19 cellular contexts compared by ENCODE assay signal in genomic region chr14:103817595-103817994, GRCh38.
"Had no signal": no experiment of that assay in that cellular context is flagged by ENCODE, and none has a peak within 500 bp of the region (broad histone marks: within the 10 kb centered on the region; RNA-seq: fewer than 3 reads in every experiment).

No MANE protein-coding gene starts in this region.

- H3K4me3 Mint-ChIP-seq: activated CD4-positive, alpha-beta T cell treated with anti-CD3 and anti-CD28 coated beads, Interleukin-2, amount 10 ng/mL, durations not matched to agents 7 days and 5 days; activated CD8-positive, alpha-beta T cell treated with anti-CD3 and anti-CD28 coated beads, Interleukin-2, amount 10 ng/mL, durations not matched to agents 7 days and 5 days; activated naive CD4-positive, alpha-beta T cell treated with anti-CD3 and anti-CD28 coated beads, Interleukin-2, amount 10 ng/mL, durations not matched to agents 7 days and 5 days; activated T-cell treated with anti-CD3 and anti-CD28 coated beads, Interleukin-2, amount 50 U/mL, for 4 hours; neural crest cell had no signal

- H3K27me3 ChIP-seq: ascending aorta, gastroesophageal sphincter, tibial nerve, vagina had no signal

- H3K27ac Mint-ChIP-seq: activated CD4-positive, alpha-beta T cell treated with anti-CD3 and anti-CD28 coated beads, Interleukin-2, amount 10 ng/mL, durations not matched to agents 7 days and 5 days; activated CD8-positive, alpha-beta T cell treated with anti-CD3 and anti-CD28 coated beads, Interleukin-2, amount 10 ng/mL, durations not matched to agents 7 days and 5 days; activated naive CD4-positive, alpha-beta T cell treated with anti-CD3 and anti-CD28 coated beads, Interleukin-2, amount 10 ng/mL, durations not matched to agents 7 days and 5 days had no signal

- DNase-seq: activated CD4-positive, alpha-beta T cell treated with anti-CD3 and anti-CD28 coated beads, Interleukin-2, amount 10 ng/mL, durations not matched to agents 7 days and 5 days; activated CD4-positive, CD25-positive, alpha-beta regulatory T cell; activated CD8-positive, alpha-beta memory T cell treated with anti-CD3 and anti-CD28 coated beads, Interleukin-2, amount 50 U/mL, for 4 hours; activated CD8-positive, alpha-beta T cell treated with anti-CD3 and anti-CD28 coated beads, Interleukin-2, amount 10 ng/mL, durations not matched to agents 7 days and 5 days; activated effector memory CD4-positive, alpha-beta T cell treated with Interleukin-2 at 50 U/mL for 16 hours; activated naive CD4-positive, alpha-beta T cell treated with anti-CD3 and anti-CD28 coated beads, Interleukin-2, amount 10 ng/mL, durations not matched to agents 7 days and 5 days; activated T-cell treated with anti-CD3 and anti-CD28 coated beads, Interleukin-2, amount 50 U/mL, for 4 hours; effector CD4-positive, alpha-beta T cell; mammary epithelial cell; stimulated activated CD4-positive, alpha-beta T cell treated with anti-CD3 and anti-CD28 coated beads, Interleukin-2, amount 100 ng/mL, for 24 hours; stimulated activated naive CD8-positive, alpha-beta T cell treated with anti-CD3 and anti-CD28 coated beads, Interleukin-15, Interleukin-2, amounts not matched to agents 100 U/mL and 50 U/mL, for 24 hours; substantia nigra; T-helper 1 cell; T-helper 9 cell had no signal

- H3K36me3 ChIP-seq: ascending aorta, gastroesophageal sphincter, tibial nerve, vagina had no signal

- H3K9me3 ChIP-seq: ascending aorta, gastroesophageal sphincter, tibial nerve, vagina had no signal

- H3K36me3 Mint-ChIP-seq: activated naive CD4-positive, alpha-beta T cell treated with anti-CD3 and anti-CD28 coated beads, Interleukin-2, amount 10 ng/mL, durations not matched to agents 7 days and 5 days had no signal

- ATAC-seq: activated CD8-positive, alpha-beta T cell treated with anti-CD3 and anti-CD28 coated beads, Interleukin-2, amount 10 ng/mL, durations not matched to agents 7 days and 5 days; activated T-cell treated with anti-CD3 and anti-CD28 coated beads, Interleukin-2, amount 50 U/mL, for 4 hours; gastroesophageal sphincter; stimulated activated naive CD8-positive, alpha-beta T cell treated with anti-CD3 and anti-CD28 coated beads, Interleukin-15, Interleukin-2, amounts not matched to agents 100 U/mL and 50 U/mL, for 24 hours had no signal

- H3K27ac ChIP-seq: ascending aorta, gastroesophageal sphincter, tibial nerve, vagina had no signal

- H3K27me3 Mint-ChIP-seq: activated CD4-positive, alpha-beta T cell treated with anti-CD3 and anti-CD28 coated beads, Interleukin-2, amount 10 ng/mL, durations not matched to agents 7 days and 5 days had no signal

- H3K9me3 Mint-ChIP-seq: activated CD4-positive, alpha-beta T cell treated with anti-CD3 and anti-CD28 coated beads, Interleukin-2, amount 10 ng/mL, durations not matched to agents 7 days and 5 days; activated naive CD4-positive, alpha-beta T cell treated with anti-CD3 and anti-CD28 coated beads, Interleukin-2, amount 10 ng/mL, durations not matched to agents 7 days and 5 days; activated T-cell treated with anti-CD3 and anti-CD28 coated beads, Interleukin-2, amount 50 U/mL, for 4 hours; neural crest cell had no signal

- H3K4me3 ChIP-seq: ascending aorta, gastroesophageal sphincter, tibial nerve, vagina had no signal
